8 cellular contexts compared by ENCODE assay signal in the genomic region with DNA sequence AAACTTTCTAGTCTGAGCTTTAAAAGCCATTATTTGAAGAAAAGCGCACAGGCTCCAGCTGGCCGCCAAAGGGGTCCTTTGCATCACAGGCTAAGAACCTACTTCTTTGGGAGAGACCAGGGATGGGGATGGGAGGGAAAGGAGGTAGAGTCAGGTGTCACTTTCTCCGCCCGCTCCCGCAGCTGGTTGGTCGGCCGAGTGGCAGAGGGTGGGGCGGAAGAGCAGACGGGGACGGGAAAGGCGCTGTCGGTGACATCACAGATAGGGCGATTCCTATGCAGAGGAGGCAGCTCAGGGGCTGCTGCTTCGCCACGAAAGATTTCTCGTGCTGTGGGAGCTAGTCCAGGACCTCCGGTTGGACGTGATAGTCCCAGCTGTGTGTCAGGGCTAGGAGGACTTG.
DNase-seq lines count a peak whose midpoint lies in the region; ATAC-seq and TF ChIP-seq lines count a peak whose summit lies in the region.
"Not testable (repeated sequence)": the region's sequence is repeated elsewhere in the genome, so short reads cannot be mapped to it uniquely, and the experiment has no call there.

No MANE protein-coding gene starts in this region.

- not testable (repeated sequence) for H3K9me3 ChIP-seq in CD4-positive, CD25-positive, alpha-beta regulatory T cell (ENCODE audit: control insufficient read depth in 2 of 2, low read length in 2 of 2); cardiac muscle cell (ENCODE audit: low read depth); gastrocnemius medialis

- TF ChIP-seq POLR2A in gastrocnemius medialis (IDR thresholded peaks at IDR 0.05): not testable (repeated sequence)

- in situ Hi-C loops in gastrocnemius medialis (cut with MboI; ENCODE audit: low sequenced_read_pairs in 4 of 4): not testable (repeated sequence)

- H3K27me3 Mint-ChIP-seq in CD4-positive, CD25-positive, alpha-beta regulatory T cell; activated CD8-positive, alpha-beta T cell treated with anti-CD3 and anti-CD28 coated beads, Interleukin-2, amount 10 ng/mL, durations not matched to agents 7 days and 5 days (ENCODE audit: low read depth); mesothelial cell of epicardium (ENCODE audit: low read depth): not testable (repeated sequence)

- CTCF ChIA-PET in activated CD8-positive, alpha-beta T cell treated with anti-CD3 and anti-CD28 coated beads, Interleukin-2, amount 10 ng/mL, durations not matched to agents 7 days and 5 days (lab: Charles Lee): not testable (repeated sequence)

- H3K4me3 ChIP-seq in CD4-positive, CD25-positive, alpha-beta regulatory T cell (ENCODE audit: low read depth, low read length); cardiac muscle cell: not testable (repeated sequence)
- H3K4me3 ChIP-seq in gastrocnemius medialis: peak overlapping the region in 1 of 4 donors; percentile 32

- H3K36me3 Mint-ChIP-seq in CD4-positive, CD25-positive, alpha-beta regulatory T cell; activated CD8-positive, alpha-beta T cell treated with anti-CD3 and anti-CD28 coated beads, Interleukin-2, amount 10 ng/mL, durations not matched to agents 7 days and 5 days (ENCODE audit: low read depth); mesothelial cell of epicardium: not testable (repeated sequence)

- peak in 2 of 3 donors; percentile 7 to 15 for DNase-seq in CD4-positive, CD25-positive, alpha-beta regulatory T cell
- peak; percentile 12 to 70 for DNase-seq in NCI-H524 (lab: John Stamatoyannopoulos, UW)
- DNase-seq in activated CD8-positive, alpha-beta T cell treated with anti-CD3 and anti-CD28 coated beads, Interleukin-2, amount 10 ng/mL, durations not matched to agents 7 days and 5 days: peak; percentile 48
- DNase-seq in caudate nucleus (lab: John Stamatoyannopoulos, UW): peak in 44 of 61 donors; percentile 2 to 82 (median 51)
- DNase-seq in cardiac muscle cell (ENCODE audit: low read depth in 1 of 2, low spot score in 1 of 2): peak; percentile 21 to 66
- peak; percentile 41 to 59 for DNase-seq in mesothelial cell of epicardium (ENCODE audit: low spot score in 2 of 2, unreplicated experiment in 2 of 2)
- peak in 1 of 2 donors; percentile 48 for DNase-seq in gastrocnemius medialis

- peak overlapping the region in 2 of 3 donors; percentile 94 to 98 for H3K27ac Mint-ChIP-seq in CD4-positive, CD25-positive, alpha-beta regulatory T cell
- H3K27ac Mint-ChIP-seq in activated CD8-positive, alpha-beta T cell treated with anti-CD3 and anti-CD28 coated beads, Interleukin-2, amount 10 ng/mL, durations not matched to agents 7 days and 5 days: peak overlapping the region; percentile 88
- H3K27ac Mint-ChIP-seq in mesothelial cell of epicardium: peak overlapping the region; percentile 95

- peak overlapping the region; percentile 5 for H3K27ac ChIP-seq in CD4-positive, CD25-positive, alpha-beta regulatory T cell (ENCODE audit: insufficient read depth, low read length, poor library complexity, severe bottlenecking)
- H3K27ac ChIP-seq in caudate nucleus (ENCODE audit: low read depth, low read length) (peak overlapping the region; percentile 6), cardiac muscle cell (peak overlapping the region; percentile 78), gastrocnemius medialis (peak overlapping the region in 3 of 4 donors; percentile 61 to 73 (median 67))

- peak overlapping the region; percentile 44 to 80 (median 72) for H3K4me3 Mint-ChIP-seq in CD4-positive, CD25-positive, alpha-beta regulatory T cell
- peak overlapping the region; percentile 32 for H3K4me3 Mint-ChIP-seq in activated CD8-positive, alpha-beta T cell treated with anti-CD3 and anti-CD28 coated beads, Interleukin-2, amount 10 ng/mL, durations not matched to agents 7 days and 5 days
- peak overlapping the region; percentile 62 for H3K4me3 Mint-ChIP-seq in mesothelial cell of epicardium

- TF ChIP-seq CTCF in cardiac muscle cell (IDR thresholded peaks at IDR 0.05; ENCODE audit: low read depth, low read length); mesothelial cell of epicardium (IDR thresholded peaks at IDR 0.05; ENCODE audit: unreplicated experiment); gastrocnemius medialis (IDR thresholded peaks at IDR 0.05 in 4 of 5, conservative IDR thresholded peaks at IDR 0.05 in 1 of 5): not testable (repeated sequence)

- H3K27me3 ChIP-seq in CD4-positive, CD25-positive, alpha-beta regulatory T cell (ENCODE audit: control insufficient read depth, insufficient read depth, low read length); cardiac muscle cell; gastrocnemius medialis: not testable (repeated sequence)

- not testable (repeated sequence) for H3K36me3 ChIP-seq in CD4-positive, CD25-positive, alpha-beta regulatory T cell (ENCODE audit: control insufficient read depth, insufficient read depth, low read length); cardiac muscle cell; gastrocnemius medialis

- peak; percentile 62 to 66 for ATAC-seq in CD4-positive, CD25-positive, alpha-beta regulatory T cell (ENCODE audit: low read depth in 2 of 2)
- ATAC-seq in HG02610 (IDR thresholded peaks at IDR 0.05; ENCODE audit: unreplicated experiment): peak; percentile 49
- ATAC-seq in activated CD8-positive, alpha-beta T cell treated with anti-CD3 and anti-CD28 coated beads, Interleukin-2, amount 10 ng/mL, durations not matched to agents 7 days and 5 days: peak; percentile 82
- peak; percentile 75 to 91 for ATAC-seq in gastrocnemius medialis

- H3K9me3 Mint-ChIP-seq in CD4-positive, CD25-positive, alpha-beta regulatory T cell; activated CD8-positive, alpha-beta T cell treated with anti-CD3 and anti-CD28 coated beads, Interleukin-2, amount 10 ng/mL, durations not matched to agents 7 days and 5 days (ENCODE audit: insufficient read depth); mesothelial cell of epicardium: not testable (repeated sequence)

- H3K4me1 Mint-ChIP-seq in CD4-positive, CD25-positive, alpha-beta regulatory T cell: peaks cover 2 to 13% (median 7%) of the 10 kb centered on the region in 4 donors
- H3K4me1 Mint-ChIP-seq in activated CD8-positive, alpha-beta T cell treated with anti-CD3 and anti-CD28 coated beads, Interleukin-2, amount 10 ng/mL, durations not matched to agents 7 days and 5 days (ENCODE audit: low read depth): peaks cover 13% of the 10 kb centered on the region
- H3K4me1 Mint-ChIP-seq in mesothelial cell of epicardium: not testable (repeated sequence)

- intact Hi-C loops in gastrocnemius medialis (cut with DNase I; ENCODE audit: low total_unique reads): not testable (repeated sequence)

- not testable (repeated sequence) for H3K4me1 ChIP-seq in CD4-positive, CD25-positive, alpha-beta regulatory T cell (ENCODE audit: control insufficient read depth, insufficient read depth, low read length, poor library complexity, severe bottlenecking); cardiac muscle cell (ENCODE audit: low read depth); gastrocnemius medialis

- POLR2A ChIA-PET in activated CD8-positive, alpha-beta T cell treated with anti-CD3 and anti-CD28 coated beads, Interleukin-2, amount 10 ng/mL, durations not matched to agents 7 days and 5 days (lab: Charles Lee): not testable (repeated sequence)

Comparison
In these comparisons a context has a peak if more than half of its experiments do, and no peak if none do; other contexts are left out.
1. H3K27ac ChIP-seq: peak in every context shown above with its lines; median percentile 78 in cardiac muscle cell; 67 in gastrocnemius medialis; 6 in caudate nucleus; 5 in CD4-positive, CD25-positive, alpha-beta regulatory T cell.